Comparison of ENCODE assay signal across 8 cellular contexts in the genomic region with DNA sequence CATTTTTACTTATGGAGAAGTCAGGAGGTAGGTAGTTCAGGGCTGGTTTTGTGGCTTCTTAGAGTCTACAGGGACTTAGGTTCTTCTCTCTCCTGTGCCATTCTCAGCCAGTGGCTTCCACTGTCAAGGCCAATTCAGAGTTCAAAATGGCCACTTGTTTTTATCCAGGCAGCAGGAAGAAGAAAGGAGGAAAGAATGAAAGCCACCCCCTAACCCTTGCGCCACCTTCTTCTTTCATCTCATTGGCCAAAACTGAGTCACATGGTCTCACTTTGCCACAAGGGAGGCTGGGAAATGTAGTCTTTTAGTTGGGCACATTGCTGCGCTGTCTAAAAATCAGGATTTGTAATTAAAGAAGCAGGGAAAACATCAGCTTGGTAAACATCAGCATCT.
DNase-seq lines count a peak whose midpoint lies in the region; ATAC-seq, FAIRE-seq and TF ChIP-seq lines count a peak whose summit lies in the region.

No MANE protein-coding gene starts in this region.

- H3K27me3 ChIP-seq in subcutaneous abdominal adipose tissue (ENCODE audit: control insufficient read depth in 5 of 5, insufficient read depth in 4 of 5, low read length in 5 of 5) = no peaks in the 10 kb centered on the region

- peaks cover 4% of the 10 kb centered on the region for H3K27me3 Mint-ChIP-seq in activated T-helper 17 cell treated with anti-CD3 and anti-CD28 coated beads, Interleukin-2, amount 50 U/mL, for 72 hours

- H3K36me3 ChIP-seq in subcutaneous abdominal adipose tissue (ENCODE audit: control insufficient read depth in 5 of 5, insufficient read depth in 5 of 5, low read length in 5 of 5) = no peaks in the 10 kb centered on the region

- peak overlapping the region; percentile 1 for H3K4me3 Mint-ChIP-seq in activated T-helper 17 cell treated with anti-CD3 and anti-CD28 coated beads, Interleukin-2, amount 50 U/mL, for 72 hours

- peak; percentile 41 for DNase-seq in AG09319 (ENCODE audit: extremely low read depth, low read depth)
- peak; percentile 12 for DNase-seq in GM18507 (ENCODE audit: extremely low spot score, insufficient read length, low read depth)
- peak; percentile 82 for DNase-seq in NCI-H460 (ENCODE audit: extremely low read depth, low read depth)
- DNase-seq in iPS DF 4.7 (ENCODE audit: extremely low read depth, low spot score) = peak; percentile 79

- H3K4me1 Mint-ChIP-seq in activated T-helper 17 cell treated with anti-CD3 and anti-CD28 coated beads, Interleukin-2, amount 50 U/mL, for 72 hours = peaks cover 12% of the 10 kb centered on the region

- no peak overlapping the region for H3K9ac ChIP-seq in subcutaneous abdominal adipose tissue (ENCODE audit: low read length in 5 of 5)

- H3K27ac Mint-ChIP-seq in activated T-helper 17 cell treated with anti-CD3 and anti-CD28 coated beads, Interleukin-2, amount 50 U/mL, for 72 hours = peak overlapping the region; percentile 9

- peak overlapping the region; percentile 19 for H3K27ac ChIP-seq in subcutaneous abdominal adipose tissue (ENCODE audit: low read depth, low read length)

- no peak for TF ChIP-seq CTCF in AG09319 (IDR thresholded peaks at IDR 0.05; ENCODE audit: low read depth, low read length)

- ATAC-seq in activated T-helper 17 cell treated with anti-CD3 and anti-CD28 coated beads, Interleukin-2, amount 50 U/mL, for 72 hours (replicated peaks) = peak; percentile 75
- ATAC-seq in GM18861 (IDR thresholded peaks at IDR 0.05; ENCODE audit: unreplicated experiment) (no peak), GM18867 (IDR thresholded peaks at IDR 0.05; ENCODE audit: unreplicated experiment) (no peak)

- H3K4me1 ChIP-seq in subcutaneous abdominal adipose tissue (ENCODE audit: control insufficient read depth in 5 of 5, insufficient read depth in 5 of 5, low read length in 5 of 5) = peaks cover 13 to 73% (median 57%) of the 10 kb centered on the region in 5 donors

- peak; percentile 58 for FAIRE-seq in GM18507 (lab: Jason Lieb, UNC)

- no peaks in the 10 kb centered on the region for H3K36me3 Mint-ChIP-seq in activated T-helper 17 cell treated with anti-CD3 and anti-CD28 coated beads, Interleukin-2, amount 50 U/mL, for 72 hours (ENCODE audit: low read depth)

- no peaks in the 10 kb centered on the region for H3K9me3 ChIP-seq in subcutaneous abdominal adipose tissue (ENCODE audit: control insufficient read depth in 5 of 5, low read length in 5 of 5)

- peaks cover 6% of the 10 kb centered on the region for H3K9me3 Mint-ChIP-seq in activated T-helper 17 cell treated with anti-CD3 and anti-CD28 coated beads, Interleukin-2, amount 50 U/mL, for 72 hours

- no peak overlapping the region for H3K4me3 ChIP-seq in subcutaneous abdominal adipose tissue (ENCODE audit: low read depth in 1 of 5, low read length in 5 of 5)

Comparison
In these comparisons a context has a peak if more than half of its experiments do, and no peak if none do; other contexts are left out.
1. DNase-seq: peak in every context shown above with its lines; median percentile 82 in NCI-H460; 79 in iPS DF 4.7; 41 in AG09319; 12 in GM18507.